In genomic region chr3:20056727-20057611, GRCh38 we compare ENCODE assay signal across 8 cellular contexts. TPM values are rescaled to one million over a fixed set of nuclear protein-coding genes. Genes with fewer than 3 reads are reported as not detected.
A peak's percentile ranks its signal among the peaks of the same experiment; 100 is the strongest.
DNase-seq lines count a peak whose midpoint lies in the region; ATAC-seq lines count a peak whose summit lies in the region.

No MANE protein-coding gene starts in this region.

- peaks cover 0 to 10% (median 3%) of the 10 kb centered on the region in 3 donors for H3K36me3 Mint-ChIP-seq in CD8-positive, alpha-beta memory T cell

- no peak overlapping the region for H3K4me3 Mint-ChIP-seq in CD8-positive, alpha-beta memory T cell

- ATAC-seq in GM19467 (IDR thresholded peaks at IDR 0.05; ENCODE audit: unreplicated experiment) (peak; percentile 25), HG03097 (IDR thresholded peaks at IDR 0.05; ENCODE audit: low FRiP score, unreplicated experiment) (no peak)

- H3K4me3 ChIP-seq in ACC112 (ENCODE audit: low read depth, low read length) (peak overlapping the region; percentile 44; the same call in 1 of the 2 replicates), skeletal muscle cell (ENCODE audit: low read depth, low read length) (no peak overlapping the region)
- H3K4me3 ChIP-seq in CD8-positive, alpha-beta memory T cell (ENCODE audit: low read length), result no peak overlapping the region

- H3K27me3 ChIP-seq in ACC112 (ENCODE audit: insufficient read depth, low read length), result no peaks in the 10 kb centered on the region
- no peaks in the 10 kb centered on the region for H3K27me3 ChIP-seq in CD8-positive, alpha-beta memory T cell (ENCODE audit: insufficient read depth, low read length, poor library complexity, severe bottlenecking)

- H3K27ac Mint-ChIP-seq in CD8-positive, alpha-beta memory T cell, result no peak overlapping the region

- H3K4me1 ChIP-seq in ACC112 (ENCODE audit: control insufficient read depth, insufficient read depth, low read length, unreplicated experiment), result peaks cover 52% of the 10 kb centered on the region
- H3K4me1 ChIP-seq in CD8-positive, alpha-beta memory T cell (ENCODE audit: insufficient read depth, low read length), result peaks cover 45% of the 10 kb centered on the region

- no peaks in the 10 kb centered on the region for H3K9me3 ChIP-seq in CD8-positive, alpha-beta memory T cell (ENCODE audit: low read length)

- DNase-seq in NCI-H226, result peak; percentile 96
- peak; percentile 49 for DNase-seq in fibroblast of gingiva (ENCODE audit: low read depth)
- DNase-seq in skeletal muscle cell (ENCODE audit: low read depth), result peak; percentile 74
- no peak for DNase-seq in CD8-positive, alpha-beta memory T cell
- DNase-seq in dedifferentiated amniotic fluid mesenchymal stem cell (ENCODE audit: extremely low spot score), result no peak

- H3K27me3 Mint-ChIP-seq in CD8-positive, alpha-beta memory T cell, result no peaks in the 10 kb centered on the region

- POLR2A ChIA-PET in CD8-positive, alpha-beta memory T cell (lab: Charles Lee), result no interaction called here

- peaks cover 26 to 39% (median 32%) of the 10 kb centered on the region in 3 donors for H3K4me1 Mint-ChIP-seq in CD8-positive, alpha-beta memory T cell

- H3K9me3 Mint-ChIP-seq in CD8-positive, alpha-beta memory T cell, result no peaks in the 10 kb centered on the region

- H3K36me3 ChIP-seq in ACC112 (ENCODE audit: insufficient read depth, low read length), result no peaks in the 10 kb centered on the region
- no peaks in the 10 kb centered on the region for H3K36me3 ChIP-seq in CD8-positive, alpha-beta memory T cell (ENCODE audit: insufficient read depth, low read length)

- CTCF ChIA-PET in CD8-positive, alpha-beta memory T cell (lab: Charles Lee), result interaction anchor here (1.0 kb wide), 1 partner anchor 10 kb away, joined by 4 read pairs; no protein-coding TSS in a partner anchor

- H2AFZ ChIP-seq in ACC112 (ENCODE audit: low read length, unreplicated experiment), result no peak overlapping the region

- H3K79me2 ChIP-seq in ACC112 (ENCODE audit: control insufficient read depth, insufficient read depth, low read length, unreplicated experiment), result peaks cover 3% of the 10 kb centered on the region

- H3K27ac ChIP-seq in ACC112 (ENCODE audit: low read depth, low read length), result peak overlapping the region; percentile 92
- H3K27ac ChIP-seq in CD8-positive, alpha-beta memory T cell (ENCODE audit: low read depth, low read length), result no peak overlapping the region

RNA-seq across cellular contexts. Expression of gene KAT2B, which starts 16.7 kb away (rescaled TPM):
- total RNA-seq in CD8-positive, alpha-beta memory T cell, result 10 to 100 TPM; 48.7 to 48.8 TPM
- 5.8 TPM for polyA plus RNA-seq in CD8-positive, alpha-beta memory T cell

RNA-seq across cellular contexts. Expression of gene PP2D1, which starts 44.9 kb away (rescaled TPM):
- not detected for total RNA-seq in CD8-positive, alpha-beta memory T cell
- polyA plus RNA-seq in CD8-positive, alpha-beta memory T cell, result 0.46 TPM

Comparison
In these comparisons a context has a peak if more than half of its experiments do, and no peak if none do; other contexts are left out.
1. DNase-seq: peak in NCI-H226 (single experiment), fibroblast of gingiva (single experiment) and skeletal muscle cell (single experiment); none in CD8-positive, alpha-beta memory T cell (0 of 5) and dedifferentiated amniotic fluid mesenchymal stem cell (single experiment).